In the genomic region with DNA sequence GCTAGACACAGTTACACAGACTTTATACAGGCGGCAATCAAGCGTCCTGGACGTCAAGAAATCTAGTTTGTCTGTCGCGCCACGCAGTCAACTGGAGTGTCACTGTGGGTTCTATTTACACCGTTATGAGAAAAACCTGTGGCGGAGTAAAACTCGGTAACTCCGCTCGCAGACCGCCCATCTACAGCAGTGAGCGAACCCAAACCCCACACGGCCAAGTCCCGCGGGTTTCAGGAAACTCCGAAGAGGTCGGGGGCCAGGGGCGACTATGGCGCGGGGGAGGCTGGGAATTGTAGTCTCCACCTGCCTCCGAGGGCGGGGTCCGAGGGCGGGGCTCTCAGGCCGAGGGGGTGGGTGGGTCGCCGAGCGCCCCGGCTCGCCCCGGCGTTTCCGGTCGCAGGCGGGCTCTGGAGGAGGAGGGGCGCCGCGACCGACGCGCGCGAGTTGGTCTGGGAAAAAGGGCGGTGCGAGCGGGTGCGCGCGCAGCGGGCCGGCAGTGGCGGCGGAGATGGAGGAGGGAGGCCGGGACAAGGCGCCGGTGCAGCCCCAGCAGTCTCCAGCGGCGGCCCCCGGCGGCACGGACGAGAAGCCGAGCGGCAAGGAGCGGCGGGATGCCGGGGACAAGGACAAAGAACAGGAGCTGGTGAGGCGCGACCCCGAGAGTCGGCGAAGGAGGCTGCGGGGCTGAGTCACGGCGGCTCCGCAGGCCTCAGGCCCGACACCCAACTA, we compare ENCODE assay signal across 8 cellular contexts. TPM values are rescaled to one million over a fixed set of nuclear protein-coding genes. Genes with fewer than 3 reads are reported as not detected.
A peak's percentile ranks its signal among the peaks of the same experiment; 100 is the strongest.
DNase-seq lines count a peak whose midpoint lies in the region; ATAC-seq and TF ChIP-seq lines count a peak whose summit lies in the region.

A gene (plus strand): TSS at position 483 of the 729 bp plus-strand sequence. CDS start 26 bp downstream, at position 509.

- H3K4me3 Mint-ChIP-seq in activated CD4-positive, alpha-beta T cell treated with anti-CD3 and anti-CD28 coated beads, Interleukin-2, amount 10 ng/mL, durations not matched to agents 7 days and 5 days, result peak within 1 kb of the TSS; percentile 95

- CTCF ChIA-PET in activated CD4-positive, alpha-beta T cell treated with anti-CD3 and anti-CD28 coated beads, Interleukin-2, amount 10 ng/mL, durations not matched to agents 7 days and 5 days (lab: Charles Lee), result interaction anchor here (0.9 kb wide), 1 partner anchor 15 kb away, joined by 8 read pairs; no protein-coding TSS in a partner anchor

- no peak for TF ChIP-seq CTCF in coronary artery (IDR thresholded peaks at IDR 0.05)

- peak within 1 kb of the TSS; percentile 99 for H3K4me3 ChIP-seq in coronary artery

- ATAC-seq in GM19372 (IDR thresholded peaks at IDR 0.05; ENCODE audit: low read depth, unreplicated experiment) (peak; percentile 92), HG03521 (IDR thresholded peaks at IDR 0.05; ENCODE audit: unreplicated experiment) (peak; percentile 94), left colon (peak; percentile 95)

- peaks cover 37% of the 10 kb centered on the region for H3K36me3 Mint-ChIP-seq in activated CD4-positive, alpha-beta T cell treated with anti-CD3 and anti-CD28 coated beads, Interleukin-2, amount 10 ng/mL, durations not matched to agents 7 days and 5 days (ENCODE audit: low read depth)

- peak within 1 kb of the TSS; percentile 74 to 94 for H3K27ac ChIP-seq in coronary artery

- peak within 1 kb of the TSS; percentile 88 for H3K27ac Mint-ChIP-seq in activated CD4-positive, alpha-beta T cell treated with anti-CD3 and anti-CD28 coated beads, Interleukin-2, amount 10 ng/mL, durations not matched to agents 7 days and 5 days

- DNase-seq in C1 segment of cervical spinal cord (lab: John Stamatoyannopoulos, UW) (peak; percentile 82 to 98 (median 94)), NCI-H69 (lab: John Stamatoyannopoulos, UW) (peak; percentile 99), coronary artery (ENCODE audit: low spot score) (peak; percentile 98), left colon (peak; percentile 98 to 99)
- DNase-seq in activated CD4-positive, alpha-beta T cell treated with anti-CD3 and anti-CD28 coated beads, Interleukin-2, amount 10 ng/mL, durations not matched to agents 7 days and 5 days, result peak; percentile 99
- DNase-seq in stimulated activated CD4-positive, alpha-beta T cell treated with anti-CD3 and anti-CD28 coated beads, Interleukin-1b, Interleukin-23, amount 100 ng/mL, for 4 hours (ENCODE audit: low read depth in 2 of 2), result peak; percentile 98

- H3K27me3 Mint-ChIP-seq in activated CD4-positive, alpha-beta T cell treated with anti-CD3 and anti-CD28 coated beads, Interleukin-2, amount 10 ng/mL, durations not matched to agents 7 days and 5 days, result no peaks in the 10 kb centered on the region

- H3K4me1 Mint-ChIP-seq in activated CD4-positive, alpha-beta T cell treated with anti-CD3 and anti-CD28 coated beads, Interleukin-2, amount 10 ng/mL, durations not matched to agents 7 days and 5 days, result peaks cover 28% of the 10 kb centered on the region

- intact Hi-C loops in left colon (cut with DNase I, micrococcal nuclease), result no loop called here

- H3K9me3 Mint-ChIP-seq in activated CD4-positive, alpha-beta T cell treated with anti-CD3 and anti-CD28 coated beads, Interleukin-2, amount 10 ng/mL, durations not matched to agents 7 days and 5 days, result no peaks in the 10 kb centered on the region

- POLR2A ChIA-PET in activated CD4-positive, alpha-beta T cell treated with anti-CD3 and anti-CD28 coated beads, Interleukin-2, amount 10 ng/mL, durations not matched to agents 7 days and 5 days (lab: Charles Lee), result no interaction called here

RNA-seq across cellular contexts. Expression of the gene that starts here (rescaled TPM):
- total RNA-seq in activated CD4-positive, alpha-beta T cell treated with anti-CD3 and anti-CD28 coated beads, Interleukin-2, amount 10 ng/mL, durations not matched to agents 7 days and 5 days, result 100 to 1,000 TPM; 188 to 193 TPM
- total RNA-seq in left colon, result 100 to 1,000 TPM; 174 to 187 TPM

Comparison
In these comparisons a context has a peak if more than half of its experiments do, and no peak if none do; other contexts are left out.
1. Peak in every context shown above with its lines: DNase-seq, ATAC-seq, H3K4me3 ChIP-seq and H3K27ac ChIP-seq.